3 cellular contexts compared by ENCODE assay signal in genomic region chr6:30009113-30009512, GRCh38.
"Had no signal": no experiment of that assay in that cellular context is flagged by ENCODE, and none has a peak within 500 bp of the region (broad histone marks: within the 10 kb centered on the region; RNA-seq: fewer than 3 reads in every experiment).

No MANE protein-coding gene starts in this region.

- H3K4me3 ChIP-seq: GM12878 had no signal

- DNase-seq: GDM1, GF-D8 had no signal

- ATAC-seq: GM12878 had no signal
